In genomic region chr9:18362901-18363685, GRCh38 we compare ENCODE assay signal across 9 cellular contexts.
DNase-seq lines count a peak whose midpoint lies in the region; ATAC-seq and TF ChIP-seq lines count a peak whose summit lies in the region.
"Had no signal": no experiment of that assay in that cellular context is flagged by ENCODE, and none has a peak within 500 bp of the region (broad histone marks: within the 10 kb centered on the region; RNA-seq: fewer than 3 reads in every experiment).

No MANE protein-coding gene starts in this region.

- no peaks in the 10 kb centered on the region for H3K4me1 ChIP-seq in CD8-positive, alpha-beta T cell (ENCODE audit: insufficient read depth, low read length)

- H3K36me3 Mint-ChIP-seq in CD8-positive, alpha-beta T cell, result no peaks in the 10 kb centered on the region
- no peaks in the 10 kb centered on the region for H3K36me3 Mint-ChIP-seq in activated naive CD4-positive, alpha-beta T cell treated with anti-CD3 and anti-CD28 coated beads, Interleukin-2, amount 50 U/mL, for 72 hours
- H3K36me3 Mint-ChIP-seq: activated naive CD4-positive, alpha-beta T cell treated with anti-CD3 and anti-CD28 coated beads, Interleukin-2, amount 50 U/mL, for 24 hours had no signal

- peak; percentile 51 to 77 for DNase-seq in cerebellar nuclear complex (lab: John Stamatoyannopoulos, UW)
- peak; percentile 75 for DNase-seq in retinal pigment epithelial cell (ENCODE audit: low read depth)
- no peak for DNase-seq in CD8-positive, alpha-beta T cell
- no peak for DNase-seq in NCI-H345 treated with DMSO at 0.1 percent for 48 hours (lab: John Stamatoyannopoulos, UW; ENCODE audit: unreplicated experiment)
- no peak for DNase-seq in activated naive CD4-positive, alpha-beta T cell treated with anti-CD3 and anti-CD28 coated beads, Interleukin-2, amount 50 U/mL, for 72 hours (ENCODE audit: low spot score in 2 of 2)
- DNase-seq: NCI-H2171 had no signal

- no peaks in the 10 kb centered on the region for H3K27me3 ChIP-seq in CD8-positive, alpha-beta T cell (ENCODE audit: insufficient read depth, low read length)

- CTCF ChIA-PET in CD8-positive, alpha-beta T cell (lab: Charles Lee), result no interaction called here

- no peak overlapping the region for H3K27ac ChIP-seq in CD8-positive, alpha-beta T cell (ENCODE audit: low read depth, low read length)

- H3K4me3 ChIP-seq in retinal pigment epithelial cell (ENCODE audit: low read length), result no peak overlapping the region
- no peak overlapping the region for H3K4me3 ChIP-seq in CD8-positive, alpha-beta T cell (ENCODE audit: low read depth, low read length)

- no peak overlapping the region for H3K27ac Mint-ChIP-seq in CD8-positive, alpha-beta T cell
- H3K27ac Mint-ChIP-seq in activated naive CD4-positive, alpha-beta T cell treated with anti-CD3 and anti-CD28 coated beads, Interleukin-2, amount 50 U/mL, for 72 hours, result no peak overlapping the region
- H3K27ac Mint-ChIP-seq: activated naive CD4-positive, alpha-beta T cell treated with anti-CD3 and anti-CD28 coated beads, Interleukin-2, amount 50 U/mL, for 24 hours had no signal

- intact Hi-C loops in CD8-positive, alpha-beta T cell (cut with DNase I, micrococcal nuclease), result no loop called here

- H3K4me3 Mint-ChIP-seq in CD8-positive, alpha-beta T cell, result no peak overlapping the region
- H3K4me3 Mint-ChIP-seq: activated naive CD4-positive, alpha-beta T cell treated with anti-CD3 and anti-CD28 coated beads, Interleukin-2, amount 50 U/mL, for 24 hours had no signal

- TF ChIP-seq CTCF in retinal pigment epithelial cell (conservative IDR thresholded peaks at IDR 0.05; ENCODE audit: low read depth, low read length), result no peak
- TF ChIP-seq CTCF in CD8-positive, alpha-beta T cell (IDR thresholded peaks at IDR 0.05), result no peak

- no peaks in the 10 kb centered on the region for H3K4me1 Mint-ChIP-seq in CD8-positive, alpha-beta T cell (ENCODE audit: low read depth)
- H3K4me1 Mint-ChIP-seq: activated naive CD4-positive, alpha-beta T cell treated with anti-CD3 and anti-CD28 coated beads, Interleukin-2, amount 50 U/mL, for 24 hours had no signal

- ATAC-seq in GM19351 (IDR thresholded peaks at IDR 0.05; ENCODE audit: unreplicated experiment) (peak; percentile 61), HG03521 (IDR thresholded peaks at IDR 0.05; ENCODE audit: unreplicated experiment) (peak; percentile 50)
- no peak for ATAC-seq in CD8-positive, alpha-beta T cell
- no peak for ATAC-seq in activated naive CD4-positive, alpha-beta T cell treated with anti-CD3 and anti-CD28 coated beads, Interleukin-2, amount 50 U/mL, for 72 hours

- POLR2A ChIA-PET in CD8-positive, alpha-beta T cell (lab: Charles Lee), result no interaction called here

- H3K27me3 Mint-ChIP-seq in CD8-positive, alpha-beta T cell (ENCODE audit: low read depth), result no peaks in the 10 kb centered on the region

- no peaks in the 10 kb centered on the region for H3K36me3 ChIP-seq in CD8-positive, alpha-beta T cell (ENCODE audit: insufficient read depth, low read length)

- no peaks in the 10 kb centered on the region for H3K9me3 Mint-ChIP-seq in CD8-positive, alpha-beta T cell
- no peaks in the 10 kb centered on the region for H3K9me3 Mint-ChIP-seq in activated naive CD4-positive, alpha-beta T cell treated with anti-CD3 and anti-CD28 coated beads, Interleukin-2, amount 50 U/mL, for 72 hours
- H3K9me3 Mint-ChIP-seq: activated naive CD4-positive, alpha-beta T cell treated with anti-CD3 and anti-CD28 coated beads, Interleukin-2, amount 50 U/mL, for 24 hours had no signal

- no peaks in the 10 kb centered on the region for H3K9me3 ChIP-seq in CD8-positive, alpha-beta T cell (ENCODE audit: low read length)

Comparison
In these comparisons a context has a peak if more than half of its experiments do, and no peak if none do; other contexts are left out.
1. ATAC-seq: peak in GM19351 (single experiment) and HG03521 (single experiment); none in CD8-positive, alpha-beta T cell (single experiment) and activated naive CD4-positive, alpha-beta T cell treated with anti-CD3 and anti-CD28 coated beads, Interleukin-2, amount 50 U/mL, for 72 hours (0 of 2).
2. DNase-seq: peak in cerebellar nuclear complex (2 of 2) and retinal pigment epithelial cell (single experiment); none in CD8-positive, alpha-beta T cell (0 of 7), NCI-H345 treated with DMSO at 0.1 percent for 48 hours (single experiment) and activated naive CD4-positive, alpha-beta T cell treated with anti-CD3 and anti-CD28 coated beads, Interleukin-2, amount 50 U/mL, for 72 hours (0 of 2).